Comparison of ENCODE assay signal across 8 cellular contexts in genomic region chr14:65462411-65462810, GRCh38. TPM values are rescaled to one million over a fixed set of nuclear protein-coding genes. Genes with fewer than 3 reads are reported as not detected.
DNase-seq lines count a peak whose midpoint lies in the region; ATAC-seq, FAIRE-seq and TF ChIP-seq lines count a peak whose summit lies in the region.

No MANE protein-coding gene starts in this region.

- peak overlapping the region; percentile 40 for H3K4me3 Mint-ChIP-seq in HFFc6

- H4K20me1 ChIP-seq in OCI-LY3 (ENCODE audit: insufficient read depth, low read length) (no peaks in the 10 kb centered on the region), HepG2 (ENCODE audit: insufficient read depth, low read length) (no peaks in the 10 kb centered on the region), Karpas-422 (ENCODE audit: insufficient read depth, low read depth, low read length) (0 out of 2 replicates have a peak, but pooled peaks cover 3% of the 10 kb centered on the region)

- intact Hi-C loops in HepG2 (cut with micrococcal nuclease; ENCODE audit: unreplicated experiment) = no loop called here

- H3K4me3 ChIP-seq in OCI-LY3 (ENCODE audit: low read length) (peak overlapping the region; percentile 50), HepG2 (replicated peaks in 1 of 3; ENCODE audit: insufficient read depth in 1 of 3, low read depth in 2 of 3, low read length in 3 of 3) (no peak overlapping the region), Karpas-422 (ENCODE audit: low read length) (no peak overlapping the region)

- no peaks in the 10 kb centered on the region for H3K27me3 Mint-ChIP-seq in HFFc6 (ENCODE audit: insufficient read depth)

- H3K36me3 ChIP-seq in OCI-LY3 (replicated peaks; ENCODE audit: low read depth, low read length) (peaks cover 14% of the 10 kb centered on the region), HepG2 (replicated peaks in 1 of 2; ENCODE audit: control insufficient read depth in 1 of 2, insufficient read depth in 2 of 2, low read length in 2 of 2) (no peaks in the 10 kb centered on the region), Karpas-422 (ENCODE audit: insufficient read depth, low read length) (no peaks in the 10 kb centered on the region)

- H3K4me1 ChIP-seq in OCI-LY3 (ENCODE audit: low read length) = peaks cover 49% of the 10 kb centered on the region
- no peaks in the 10 kb centered on the region for H3K4me1 ChIP-seq in HepG2 (ENCODE audit: insufficient read depth, low read length)
- H3K4me1 ChIP-seq in Karpas-422 (ENCODE audit: low read length) = peaks cover 24% of the 10 kb centered on the region

- no peaks in the 10 kb centered on the region for H3K9me2 ChIP-seq in Karpas-422 (replicated peaks; ENCODE audit: insufficient read depth, low read length)

- peak overlapping the region; percentile 57; the same call in 1 of the 2 replicates for H3K9ac ChIP-seq in OCI-LY3 (ENCODE audit: low read length)
- H3K9ac ChIP-seq in HepG2 (ENCODE audit: insufficient read depth, low read depth, low read length) = no peak overlapping the region
- H3K9ac ChIP-seq in Karpas-422 (ENCODE audit: low read length) = no peak overlapping the region

- H3K27ac ChIP-seq in OCI-LY3 (ENCODE audit: low read length) = peak overlapping the region; percentile 94
- no peak overlapping the region for H3K27ac ChIP-seq in HepG2 (ENCODE audit: extremely low read length, insufficient read depth, low read length)
- no peak overlapping the region for H3K27ac ChIP-seq in Karpas-422 (ENCODE audit: low read length)

- H3K4me2 ChIP-seq in OCI-LY3 (ENCODE audit: low read length) (peak overlapping the region; percentile 65), HepG2 (ENCODE audit: low read depth, low read length) (no peak overlapping the region), Karpas-422 (ENCODE audit: low read depth, low read length, poor library complexity, severe bottlenecking) (no peak overlapping the region)

- in situ Hi-C loops in HepG2 (cut with HindIII; ENCODE audit: extremely low pct_ligation_motif_present, low pct_unique_long_range_greater_than_20kb) = no loop called here

- H2AFZ ChIP-seq in OCI-LY3 (ENCODE audit: low read depth, low read length) = no peak overlapping the region
- H2AFZ ChIP-seq in HepG2 (ENCODE audit: low read length) = no peak overlapping the region
- H2AFZ ChIP-seq in Karpas-422 (ENCODE audit: low read length) = no peak overlapping the region

- peaks cover 41% of the 10 kb centered on the region for H3K4me1 Mint-ChIP-seq in HFFc6 (ENCODE audit: low read depth)

- ATAC-seq in GM18520 (IDR thresholded peaks at IDR 0.05; ENCODE audit: unreplicated experiment) (peak; percentile 73), HepG2 (no peak)

- no peaks in the 10 kb centered on the region for H3K79me2 ChIP-seq in OCI-LY3 (ENCODE audit: low read length)
- H3K79me2 ChIP-seq in HepG2 (ENCODE audit: insufficient read depth, low read length) = no peaks in the 10 kb centered on the region
- peaks cover 34% of the 10 kb centered on the region for H3K79me2 ChIP-seq in Karpas-422 (ENCODE audit: low read length)

- H3K36me3 Mint-ChIP-seq in HFFc6 (ENCODE audit: low read depth) = peaks cover 11% of the 10 kb centered on the region

- WGBS in HepG2 (ENCODE audit: low lambda C conversion rate) = 51% methylated on average over 3 of the region's 3 CpGs

- H3K9me3 ChIP-seq in OCI-LY3 (ENCODE audit: insufficient read depth, low read length) = peaks cover 3% of the 10 kb centered on the region; the same call in 1 of the 2 replicates
- no peaks in the 10 kb centered on the region for H3K9me3 ChIP-seq in HepG2 (ENCODE audit: low read length)
- H3K9me3 ChIP-seq in Karpas-422 (ENCODE audit: low read length) = no peaks in the 10 kb centered on the region

- BruUV-seq in HepG2 (replicated peaks; lab: Mats Ljungman, UMichigan) = no TSS peak

- H3K27me3 ChIP-seq in OCI-LY3 (ENCODE audit: low read depth, low read length) = no peaks in the 10 kb centered on the region; the same call in 1 of the 2 replicates
- H3K27me3 ChIP-seq in HepG2 (ENCODE audit: control insufficient read depth in 1 of 2, insufficient read depth in 2 of 2, low read length in 2 of 2) = no peaks in the 10 kb centered on the region
- H3K27me3 ChIP-seq in Karpas-422 (ENCODE audit: low read length) = no peaks in the 10 kb centered on the region

- TF ChIP-seq EP300 in HepG2 (IDR thresholded peaks at IDR 0.05; ENCODE audit: low read depth in 2 of 2, low read length in 2 of 2) = no peak
- no peak for TF ChIP-seq EP300 in HepG2 (CRISPR knock-in tag; IDR thresholded peaks at IDR 0.05; ENCODE audit: borderline replicate concordance)

- no peak for TF ChIP-seq CTCF in HFFc6 (IDR thresholded peaks at IDR 0.05)
- no peak for TF ChIP-seq CTCF in OCI-LY3 (IDR thresholded peaks at IDR 0.05; ENCODE audit: low read depth, low read length)
- TF ChIP-seq CTCF in HepG2 (CRISPR knock-in tag; IDR thresholded peaks at IDR 0.05) = no peak

- no peak for FAIRE-seq in HepG2 (lab: Jason Lieb, UNC)

- POLR2A ChIA-PET in HepG2 (lab: Yijun Ruan, JAX) = no interaction called here

- H3K27ac Mint-ChIP-seq in HFFc6 = peak overlapping the region; percentile 81

- DNase-seq in HFFc6 = peak; percentile 63
- DNase-seq in kidney glomerular epithelial cell (lab: John Stamatoyannopoulos, UW) = peak; percentile 79
- DNase-seq in HepG2 (ENCODE audit: low spot score) = no peak
- no peak for DNase-seq in NCI-H146 (lab: John Stamatoyannopoulos, UW)
- DNase-seq in Karpas-422 = no peak
- DNase-seq in NCI-H524 treated with DMSO at 0.1 percent for 48 hours (lab: John Stamatoyannopoulos, UW) = no peak

- TF ChIP-seq RAD21 in HepG2 (CRISPR knock-in tag; IDR thresholded peaks at IDR 0.05) = no peak

- H3K9me3 Mint-ChIP-seq in HFFc6 = no peaks in the 10 kb centered on the region

- TF ChIP-seq POLR2A in HepG2 (IDR thresholded peaks at IDR 0.05; ENCODE audit: insufficient read depth in 1 of 2, low read depth in 2 of 2, low read length in 2 of 2) = no peak

- CTCF ChIA-PET in HepG2 (lab: Yijun Ruan, JAX; ENCODE audit: low intra/inter-chr PET ratio, low total read pairs) = no interaction called here

TF ChIP-seq in HepG2, 621 proteins besides CTCF, POLR2A, EP300 and RAD21 (continues in another document):
- no peak for TF ChIP-seq RARA (CRISPR knock-in tag; IDR thresholded peaks at IDR 0.05)
- TF ChIP-seq U2AF1 (optimal IDR thresholded peaks at IDR 0.05; ENCODE audit: low read depth, low read length) = no peak
- TF ChIP-seq NFYC (CRISPR knock-in tag; IDR thresholded peaks at IDR 0.05) = no peak
- no peak for TF ChIP-seq GZF1 (CRISPR knock-in tag; IDR thresholded peaks at IDR 0.05)
- no peak for TF ChIP-seq SALL2 (CRISPR knock-in tag; IDR thresholded peaks at IDR 0.05)
- TF ChIP-seq MTF1 (CRISPR knock-in tag; IDR thresholded peaks at IDR 0.05) = no peak
- no peak for TF ChIP-seq ELF3 (CRISPR knock-in tag; IDR thresholded peaks at IDR 0.05)
- TF ChIP-seq ZNF850 (CRISPR knock-in tag; conservative IDR thresholded peaks at IDR 0.05) = no peak
- TF ChIP-seq ZNF230 (CRISPR knock-in tag; IDR thresholded peaks at IDR 0.05) = no peak

RNA-seq across cellular contexts. Expression of gene FUT8, which starts 49.9 kb away (rescaled TPM):
- 10 to 100 TPM; 59.5 to 70.4 (median 63.8) TPM for total RNA-seq in HFFc6 (2021; fragmentation: NEBNext Ultra II Directional; extraction: Animal tissue kit (Norgen Biotek cat#: 25700))
- total RNA-seq in HepG2 (2016; rRNA removed; fragmentation: Illumina TruSeq; extraction: Trizol) = 14.9 and 17.5 TPM in 2 replicates
- total RNA-seq in HepG2 (2016; cell fraction: cytosol; rRNA removed; fragmentation: Illumina TruSeq; extraction: Trizol; ENCODE audit: low read depth) = 27.3 and 31.5 TPM in 2 replicates
- total RNA-seq in HepG2 (2016; cell fraction: insoluble cytoplasmic fraction; rRNA removed; fragmentation: Illumina TruSeq; extraction: Trizol) = 16.8 and 18.2 TPM in 2 replicates
- 16.1 and 17.6 TPM in 2 replicates for total RNA-seq in HepG2 (2016; cell fraction: membrane; rRNA removed; fragmentation: Illumina TruSeq; extraction: Trizol)
- total RNA-seq in HepG2 (2016; cell fraction: nucleus; rRNA removed; fragmentation: Illumina TruSeq; extraction: Trizol) = 20.6 and 24.1 TPM in 2 replicates
- 7.3 and 9.3 TPM in 2 replicates for polyA plus RNA-seq in HepG2 (2011; rRNA removed)
- polyA plus RNA-seq in HepG2 (2011; cell fraction: cytosol; rRNA removed) = 6.1 and 8.1 TPM in 2 replicates
- 2.8 and 3.7 TPM in 2 replicates for polyA plus RNA-seq in HepG2 (2011; cell fraction: nucleus; rRNA removed)
- polyA plus RNA-seq in HepG2 (2012) = 5.4 and 7.4 TPM in 2 replicates
- polyA plus RNA-seq in HepG2 (2016; cell fraction: cytosol; fragmentation: Illumina TruSeq; extraction: Trizol; ENCODE audit: low read depth) = 1.4 and 1.9 TPM in 2 replicates
- 11.2 and 11.7 TPM in 2 replicates for polyA plus RNA-seq in HepG2 (2016; cell fraction: insoluble cytoplasmic fraction; fragmentation: Illumina TruSeq; extraction: Trizol; ENCODE audit: low read depth)
- 5.5 and 6.3 TPM in 2 replicates for polyA plus RNA-seq in HepG2 (2016; cell fraction: membrane; fragmentation: Illumina TruSeq; extraction: Trizol; ENCODE audit: low read depth)
- 14.0 and 14.3 TPM in 2 replicates for polyA plus RNA-seq in HepG2 (2016; cell fraction: nucleus; fragmentation: Illumina TruSeq; extraction: Trizol; ENCODE audit: insufficient read depth, low read depth)
- polyA minus RNA-seq in HepG2 (2011; rRNA and poly(A)+ RNA removed; ENCODE audit: low replicate concordance) = 10.7 and 14.3 TPM in 2 replicates
- 8.0 and 10.0 TPM in 2 replicates for polyA minus RNA-seq in HepG2 (2011; cell fraction: cytosol; rRNA and poly(A)+ RNA removed)
- polyA minus RNA-seq in HepG2 (2011; cell fraction: nucleus; rRNA and poly(A)+ RNA removed) = 21.5 and 25.2 TPM in 2 replicates
- 31.7 and 33.0 TPM in 2 replicates for total RNA-seq in Karpas-422 (2014; rRNA removed; shearing (Covaris generic); ENCODE audit: low replicate concordance)

Comparison
In these comparisons a context has a peak if more than half of its experiments do, and no peak if none do; other contexts are left out.
1. DNase-seq: peak in HFFc6 (single experiment) and kidney glomerular epithelial cell (single experiment); none in HepG2 (single experiment), NCI-H146 (single experiment), Karpas-422 (single experiment) and NCI-H524 treated with DMSO at 0.1 percent for 48 hours (single experiment).